Comparison of ENCODE assay signal across 14 cellular contexts in genomic region chr1:219422811-219423598, GRCh38.
DNase-seq lines count a peak whose midpoint lies in the region; ATAC-seq and TF ChIP-seq lines count a peak whose summit lies in the region.
"Had no signal": no experiment of that assay in that cellular context is flagged by ENCODE, and none has a peak within 500 bp of the region (broad histone marks: within the 10 kb centered on the region; RNA-seq: fewer than 3 reads in every experiment).

No MANE protein-coding gene starts in this region.

- ATAC-seq in activated naive CD4-positive, alpha-beta T cell treated with anti-CD3 and anti-CD28 coated beads, Interleukin-2, amount 50 U/mL, for 72 hours = peak; percentile 47 to 83
- peak; percentile 49 for ATAC-seq in HG02623 (IDR thresholded peaks at IDR 0.05; ENCODE audit: unreplicated experiment)
- ATAC-seq: Panc1, sciatic nerve had no signal

- H4K20me1 ChIP-seq in smooth muscle cell (ENCODE audit: low read depth) = no peaks in the 10 kb centered on the region

- no peak overlapping the region for H3K4me3 Mint-ChIP-seq in activated T-helper 2 cell treated with anti-CD3 and anti-CD28 coated beads, Interferon-gamma antibody, Interleukin-2, Interleukin-4, amounts not matched to agents 10 μg/mL and 5 μg/mL and 100 μg/mL, durations not matched to agents 14 hours and 24 hours and 36 hours (ENCODE audit: low read depth)
- H3K4me3 Mint-ChIP-seq: IgD-negative memory B cell had no signal

- H3K36me3 Mint-ChIP-seq in activated naive CD4-positive, alpha-beta T cell treated with anti-CD3 and anti-CD28 coated beads, Interleukin-2, amount 50 U/mL, for 72 hours = no peaks in the 10 kb centered on the region
- no peaks in the 10 kb centered on the region for H3K36me3 Mint-ChIP-seq in activated T-helper 2 cell treated with anti-CD3 and anti-CD28 coated beads, Interferon-gamma antibody, Interleukin-2, Interleukin-4, amounts not matched to agents 10 μg/mL and 5 μg/mL and 100 μg/mL, durations not matched to agents 14 hours and 24 hours and 36 hours (ENCODE audit: low read depth)
- H3K36me3 Mint-ChIP-seq: IgD-negative memory B cell had no signal

- intact Hi-C loops in activated T-helper 2 cell treated with anti-CD3 and anti-CD28 coated beads, Interferon-gamma antibody, Interleukin-2, Interleukin-4, amounts not matched to agents 10 μg/mL and 5 μg/mL and 100 μg/mL, durations not matched to agents 14 hours and 24 hours and 36 hours (cut with micrococcal nuclease) = loop anchor here (1.0 to 10.0 kb wide), 2 partner anchors 42 to 238 kb away; no protein-coding TSS in a partner anchor
- intact Hi-C loops in uterus (cut with DNase I; ENCODE audit: low total_unique reads) = no loop called here

- WGBS in smooth muscle cell (ENCODE audit: low lambda C conversion rate) = 80% methylated on average over 4 of the region's 4 CpGs

- H3K4me1 ChIP-seq in smooth muscle cell (ENCODE audit: low read depth) (no peaks in the 10 kb centered on the region), uterus (no peaks in the 10 kb centered on the region)

- no peak for TF ChIP-seq POLR2A in uterus (IDR thresholded peaks at IDR 0.05)

- H3K4me3 ChIP-seq in smooth muscle cell (no peak overlapping the region), uterus (no peak overlapping the region)

- DNase-seq in activated naive CD4-positive, alpha-beta T cell treated with anti-CD3 and anti-CD28 coated beads, Interleukin-2, amount 50 U/mL, for 72 hours (ENCODE audit: low spot score in 2 of 2) = no peak
- DNase-seq in activated naive CD4-positive, alpha-beta T cell treated with anti-CD3 and anti-CD28 coated beads, Interleukin-2, amount 50 U/mL, for 16 hours = no peak
- DNase-seq in activated T-helper 2 cell treated with anti-CD3 and anti-CD28 coated beads, Interferon-gamma antibody, Interleukin-2, Interleukin-4, amounts not matched to agents 10 μg/mL and 5 μg/mL and 100 μg/mL, durations not matched to agents 14 hours and 24 hours and 36 hours (ENCODE audit: low spot score) = no peak
- no peak for DNase-seq in smooth muscle cell (lab: John Stamatoyannopoulos, UW; ENCODE audit: unreplicated experiment)
- no peak for DNase-seq in NCI-H82 treated with DMSO at 0.1 percent for 48 hours (lab: John Stamatoyannopoulos, UW; ENCODE audit: unreplicated experiment)
- no peak for DNase-seq in uterus
- DNase-seq in activated naive CD4-positive, alpha-beta T cell treated with Interleukin-2 at 50 U/mL for 16 hours = no peak
- DNase-seq: activated gamma-delta T cell treated with Interleukin-2 at 50 U/mL for 16 hours, hippocampal formation, NCI-H187 treated with DMSO at 0.1 percent for 48 hours had no signal

- no peak overlapping the region for H3K4me2 ChIP-seq in smooth muscle cell

- H3K27me3 ChIP-seq in smooth muscle cell (ENCODE audit: low read depth) (no peaks in the 10 kb centered on the region), uterus (no peaks in the 10 kb centered on the region)

- H3K27ac Mint-ChIP-seq in activated naive CD4-positive, alpha-beta T cell treated with anti-CD3 and anti-CD28 coated beads, Interleukin-2, amount 50 U/mL, for 72 hours = no peak overlapping the region
- H3K27ac Mint-ChIP-seq in activated T-helper 2 cell treated with anti-CD3 and anti-CD28 coated beads, Interferon-gamma antibody, Interleukin-2, Interleukin-4, amounts not matched to agents 10 μg/mL and 5 μg/mL and 100 μg/mL, durations not matched to agents 14 hours and 24 hours and 36 hours = peak overlapping the region; percentile 77
- H3K27ac Mint-ChIP-seq: IgD-negative memory B cell had no signal

- H3K27me3 Mint-ChIP-seq in activated T-helper 2 cell treated with anti-CD3 and anti-CD28 coated beads, Interferon-gamma antibody, Interleukin-2, Interleukin-4, amounts not matched to agents 10 μg/mL and 5 μg/mL and 100 μg/mL, durations not matched to agents 14 hours and 24 hours and 36 hours (ENCODE audit: low read depth) = no peaks in the 10 kb centered on the region

- H3K4me1 Mint-ChIP-seq in activated T-helper 2 cell treated with anti-CD3 and anti-CD28 coated beads, Interferon-gamma antibody, Interleukin-2, Interleukin-4, amounts not matched to agents 10 μg/mL and 5 μg/mL and 100 μg/mL, durations not matched to agents 14 hours and 24 hours and 36 hours (ENCODE audit: low read depth) = peaks cover 18% of the 10 kb centered on the region
- H3K4me1 Mint-ChIP-seq: IgD-negative memory B cell had no signal

- no peak overlapping the region for H2AFZ ChIP-seq in smooth muscle cell (ENCODE audit: low read depth)

- H3K36me3 ChIP-seq in smooth muscle cell (ENCODE audit: low read depth) (no peaks in the 10 kb centered on the region), uterus (no peaks in the 10 kb centered on the region)

- TF ChIP-seq CTCF in smooth muscle cell (IDR thresholded peaks at IDR 0.05; ENCODE audit: borderline replicate concordance, insufficient read depth, poor library complexity, severe bottlenecking) (no peak), uterus (IDR thresholded peaks at IDR 0.05) (no peak)

- H3K27ac ChIP-seq in smooth muscle cell (ENCODE audit: low read depth) (peak overlapping the region; percentile 60), uterus (no peak overlapping the region)

- H3K9me3 ChIP-seq in smooth muscle cell (replicated peaks; ENCODE audit: low read depth) (no peaks in the 10 kb centered on the region), uterus (no peaks in the 10 kb centered on the region)

- H3F3A ChIP-seq in smooth muscle cell (ENCODE audit: low read depth) = no peaks in the 10 kb centered on the region

- H3K9me3 Mint-ChIP-seq in activated naive CD4-positive, alpha-beta T cell treated with anti-CD3 and anti-CD28 coated beads, Interleukin-2, amount 50 U/mL, for 72 hours = no peaks in the 10 kb centered on the region
- H3K9me3 Mint-ChIP-seq in activated T-helper 2 cell treated with anti-CD3 and anti-CD28 coated beads, Interferon-gamma antibody, Interleukin-2, Interleukin-4, amounts not matched to agents 10 μg/mL and 5 μg/mL and 100 μg/mL, durations not matched to agents 14 hours and 24 hours and 36 hours = no peaks in the 10 kb centered on the region
- H3K9me3 Mint-ChIP-seq: IgD-negative memory B cell had no signal

- H3K9ac ChIP-seq in smooth muscle cell (ENCODE audit: low read depth) = no peak overlapping the region

- H3K79me2 ChIP-seq in smooth muscle cell (ENCODE audit: low read depth) = no peaks in the 10 kb centered on the region
